In genomic region chr12:130579231-130579630, GRCh38 we compare ENCODE assay signal across 27 cellular contexts.
"Had no signal": no experiment of that assay in that cellular context is flagged by ENCODE, and none has a peak within 500 bp of the region (broad histone marks: within the 10 kb centered on the region; RNA-seq: fewer than 3 reads in every experiment).

No MANE protein-coding gene starts in this region.

- H3K9me3 Mint-ChIP-seq: stimulated activated memory B cell treated with anti-CD40 and anti-IgM and Interleukin-4, amounts not matched to agents 10 μg/mL and 1 μg/mL and 100 μg/mL, for 72 hours; stimulated activated naive CD8-positive, alpha-beta T cell treated with anti-CD3 and anti-CD28 coated beads, Interleukin-15, amount 100 ng/mL, for 72 hours; type B pancreatic cell had no signal

- H3K27me3 Mint-ChIP-seq: stimulated activated memory B cell treated with anti-CD40 and anti-IgM and Interleukin-4, amounts not matched to agents 10 μg/mL and 1 μg/mL and 100 μg/mL, for 72 hours; stimulated activated naive CD8-positive, alpha-beta T cell treated with anti-CD3 and anti-CD28 coated beads, Interleukin-15, amount 100 ng/mL, for 72 hours; stimulated activated naive CD8-positive, alpha-beta T cell treated with anti-CD3 and anti-CD28 coated beads, Interleukin-15, Interleukin-2, amounts not matched to agents 100 ng/mL and 50 ng/mL, for 24 hours; type B pancreatic cell had no signal

- H3K27me3 ChIP-seq: stomach, suprapubic skin, thyroid gland, tibial artery, tibial nerve, transverse colon, upper lobe of left lung, upper lobe of right lung, uterus, vagina had no signal

- H3K4me3 ChIP-seq: stomach, suprapubic skin, thoracic aorta, thyroid gland, tibial artery, tibial nerve, transverse colon, upper lobe of left lung, upper lobe of right lung, uterus, vagina had no signal

- DNase-seq: stimulated activated CD4-positive, alpha-beta T cell treated with anti-CD3 and anti-CD28 coated beads, Interleukin-2, amount 100 ng/mL, for 48 hours; stimulated activated CD4-positive, alpha-beta T cell treated with anti-CD3 and anti-CD28 coated beads, Interleukin-4, amount 100 ng/mL, for 1 hour; stimulated activated CD4-positive, alpha-beta T cell treated with anti-CD3 and anti-CD28 coated beads, Interleukin-4, amount 100 ng/mL, for 24 hours; stimulated activated CD4-positive, alpha-beta T cell treated with anti-CD3 and anti-CD28 coated beads, Interleukin-4, amount 100 ng/mL, for 4 hours; stimulated activated CD8-positive, alpha-beta memory T cell treated with anti-CD3 and anti-CD28 coated beads, Interleukin-4, amount 100 ng/mL, for 48 hours; stimulated activated naive B cell treated with anti-CD40 and anti-IgM and Interleukin-4, amounts not matched to agents 10 μg/mL and 1 μg/mL and 100 μg/mL, for 72 hours; stimulated activated naive CD4-positive, alpha-beta T cell; stimulated activated naive CD4-positive, alpha-beta T cell treated with Interleukin-2 at 50 U/mL for 16 hours; stimulated activated naive CD8-positive, alpha-beta T cell treated with anti-CD3 and anti-CD28 coated beads, Interleukin-15, amount 100 ng/mL, for 72 hours; stimulated activated naive CD8-positive, alpha-beta T cell treated with anti-CD3 and anti-CD28 coated beads, Interleukin-15, Interleukin-2, amounts not matched to agents 100 U/mL and 50 U/mL, for 24 hours; stomach; substantia nigra; thyroid gland; tibial artery; transverse colon; trophoblast cell; upper lobe of left lung; upper lobe of right lung; uterus had no signal

- H3K4me1 Mint-ChIP-seq: stimulated activated effector memory CD8-positive, alpha-beta T cell treated with anti-CD3 and anti-CD28 coated beads, Interleukin-12 subunit alpha, Interleukin-12 subunit beta, amount 100 ng/mL, for 72 hours; stimulated activated memory B cell treated with anti-CD40 and anti-IgM and Interleukin-4, amounts not matched to agents 10 μg/mL and 1 μg/mL and 100 μg/mL, for 72 hours; stimulated activated naive B cell treated with anti-CD40 and anti-IgM and Interleukin-4, amounts not matched to agents 10 μg/mL and 1 μg/mL and 100 μg/mL, for 72 hours; stimulated activated naive CD8-positive, alpha-beta T cell treated with anti-CD3 and anti-CD28 coated beads, Interleukin-15, amount 100 ng/mL, for 72 hours had no signal

- H3K4me1 ChIP-seq: stomach, suprapubic skin, thyroid gland, tibial artery, tibial nerve, transverse colon, upper lobe of left lung, upper lobe of right lung, uterus, vagina had no signal

- H3K36me3 ChIP-seq: stomach, suprapubic skin, thoracic aorta, thyroid gland, tibial artery, tibial nerve, transverse colon, upper lobe of left lung, upper lobe of right lung, uterus, vagina had no signal

- H3K36me3 Mint-ChIP-seq: stimulated activated effector memory CD8-positive, alpha-beta T cell treated with anti-CD3 and anti-CD28 coated beads, Interleukin-12 subunit alpha, Interleukin-12 subunit beta, amount 100 ng/mL, for 72 hours; stimulated activated memory B cell treated with anti-CD40 and anti-IgM and Interleukin-4, amounts not matched to agents 10 μg/mL and 1 μg/mL and 100 μg/mL, for 72 hours; stimulated activated naive B cell treated with anti-CD40 and anti-IgM and Interleukin-4, amounts not matched to agents 10 μg/mL and 1 μg/mL and 100 μg/mL, for 72 hours; type B pancreatic cell had no signal

- H3K27ac Mint-ChIP-seq: stimulated activated effector memory CD8-positive, alpha-beta T cell treated with anti-CD3 and anti-CD28 coated beads, Interleukin-12 subunit alpha, Interleukin-12 subunit beta, amount 100 ng/mL, for 72 hours; stimulated activated memory B cell treated with anti-CD40 and anti-IgM and Interleukin-4, amounts not matched to agents 10 μg/mL and 1 μg/mL and 100 μg/mL, for 72 hours; stimulated activated naive B cell treated with anti-CD40 and anti-IgM and Interleukin-4, amounts not matched to agents 10 μg/mL and 1 μg/mL and 100 μg/mL, for 72 hours; stimulated activated naive CD8-positive, alpha-beta T cell treated with anti-CD3 and anti-CD28 coated beads, Interleukin-15, amount 100 ng/mL, for 72 hours; stimulated activated naive CD8-positive, alpha-beta T cell treated with anti-CD3 and anti-CD28 coated beads, Interleukin-15, Interleukin-2, amounts not matched to agents 100 ng/mL and 50 ng/mL, for 24 hours; type B pancreatic cell had no signal

- H3K27ac ChIP-seq: stomach, suprapubic skin, thoracic aorta, thyroid gland, tibial artery, tibial nerve, transverse colon, upper lobe of left lung, upper lobe of right lung, uterus, vagina had no signal

- H3K9me3 ChIP-seq: suprapubic skin, thoracic aorta, thyroid gland, transverse colon, upper lobe of left lung, upper lobe of right lung, uterus, vagina had no signal

- H3K4me3 Mint-ChIP-seq: stimulated activated effector memory CD8-positive, alpha-beta T cell treated with anti-CD3 and anti-CD28 coated beads, Interleukin-12 subunit alpha, Interleukin-12 subunit beta, amount 100 ng/mL, for 72 hours; stimulated activated memory B cell treated with anti-CD40 and anti-IgM and Interleukin-4, amounts not matched to agents 10 μg/mL and 1 μg/mL and 100 μg/mL, for 72 hours; stimulated activated naive B cell treated with anti-CD40 and anti-IgM and Interleukin-4, amounts not matched to agents 10 μg/mL and 1 μg/mL and 100 μg/mL, for 72 hours; stimulated activated naive CD8-positive, alpha-beta T cell treated with anti-CD3 and anti-CD28 coated beads, Interleukin-15, amount 100 ng/mL, for 72 hours; stimulated activated naive CD8-positive, alpha-beta T cell treated with anti-CD3 and anti-CD28 coated beads, Interleukin-15, Interleukin-2, amounts not matched to agents 100 ng/mL and 50 ng/mL, for 24 hours; type B pancreatic cell had no signal

- ATAC-seq: stimulated activated effector memory CD8-positive, alpha-beta T cell treated with anti-CD3 and anti-CD28 coated beads, Interleukin-12 subunit alpha, Interleukin-12 subunit beta, amount 100 ng/mL, for 72 hours; stimulated activated memory B cell treated with anti-CD40 and anti-IgM and Interleukin-4, amounts not matched to agents 10 μg/mL and 1 μg/mL and 100 μg/mL, for 72 hours; stimulated activated naive B cell treated with anti-CD40 and anti-IgM and Interleukin-4, amounts not matched to agents 10 μg/mL and 1 μg/mL and 100 μg/mL, for 72 hours; stimulated activated naive CD8-positive, alpha-beta T cell treated with anti-CD3 and anti-CD28 coated beads, Interleukin-15, amount 100 ng/mL, for 72 hours; stimulated activated naive CD8-positive, alpha-beta T cell treated with anti-CD3 and anti-CD28 coated beads, Interleukin-15, Interleukin-2, amounts not matched to agents 100 U/mL and 50 U/mL, for 24 hours; upper lobe of right lung had no signal
